In genomic region chr16:14050297-14051027, GRCh38 we compare ENCODE assay signal across 14 cellular contexts. TPM values are rescaled to one million over a fixed set of nuclear protein-coding genes. Genes with fewer than 3 reads are reported as not detected.
DNase-seq lines count a peak whose midpoint lies in the region; ATAC-seq and TF ChIP-seq lines count a peak whose summit lies in the region.
"Had no signal": no experiment of that assay in that cellular context is flagged by ENCODE, and none has a peak within 500 bp of the region (broad histone marks: within the 10 kb centered on the region; RNA-seq: fewer than 3 reads in every experiment).

No MANE protein-coding gene starts in this region.

- H4K5ac ChIP-seq in H9 (ENCODE audit: insufficient read length, low read depth, low read length) = no peak overlapping the region

- ATAC-seq in HG03108 (IDR thresholded peaks at IDR 0.05; ENCODE audit: unreplicated experiment) = no peak
- ATAC-seq in GM21825 (IDR thresholded peaks at IDR 0.05; ENCODE audit: unreplicated experiment) = no peak
- ATAC-seq: activated CD8-positive, alpha-beta T cell treated with anti-CD3 and anti-CD28 coated beads, Interleukin-2, amount 10 ng/mL, durations not matched to agents 7 days and 5 days; stimulated activated naive CD8-positive, alpha-beta T cell treated with anti-CD3 and anti-CD28 coated beads, Interleukin-15, Interleukin-2, amounts not matched to agents 100 U/mL and 50 U/mL, for 24 hours had no signal

- H2BK15ac ChIP-seq in H9 (ENCODE audit: low read depth, low read length) = no peak overlapping the region

- no peak overlapping the region for H3T11ph ChIP-seq in H9 (ENCODE audit: low read length)

- H4K8ac ChIP-seq in H9 (replicated peaks; ENCODE audit: insufficient read length, low read depth, low read length) = no peak overlapping the region

- H4K91ac ChIP-seq in H9 (ENCODE audit: insufficient read length, low read depth, low read length) = no peak overlapping the region

- H4K20me1 ChIP-seq in H9 (ENCODE audit: control insufficient read depth, insufficient read depth, insufficient read length) = no peaks in the 10 kb centered on the region

- no peak overlapping the region for H2BK5ac ChIP-seq in H9 (ENCODE audit: insufficient read length, low read length)

- H3K79me1 ChIP-seq in H9 (ENCODE audit: insufficient read depth, low read depth, low read length, poor library complexity, severe bottlenecking) = no peaks in the 10 kb centered on the region

- H3K4me1 Mint-ChIP-seq in H9 = peaks cover 0 to 5% of the 10 kb centered on the region in 2 experiments; a peak in 2 of 4 replicates
- H3K4me1 Mint-ChIP-seq in progenitor cell of endocrine pancreas (ENCODE audit: low read depth) = peaks cover 9% of the 10 kb centered on the region
- H3K4me1 Mint-ChIP-seq: activated naive CD4-positive, alpha-beta T cell treated with anti-CD3 and anti-CD28 coated beads, Interleukin-2, amount 10 ng/mL, durations not matched to agents 7 days and 5 days; central memory CD8-positive, alpha-beta T cell had no signal

- WGBS in H9 (ENCODE audit: extremely low coverage, insufficient read length, low lambda C conversion rate) = no CpG with 5 or more reads among the region's 10 CpGs

- TF ChIP-seq CTCF in H9 (conservative IDR thresholded peaks at IDR 0.05) (no peak), progenitor cell of endocrine pancreas (IDR thresholded peaks at IDR 0.05; ENCODE audit: unreplicated experiment) (no peak), GM13977 (IDR thresholded peaks at IDR 0.05; ENCODE audit: extremely low read depth, insufficient read depth, missing control alignments) (no peak)

- no peak overlapping the region for H2BK120ac ChIP-seq in H9 (ENCODE audit: low read depth, low read length, poor library complexity, severe bottlenecking)

- no peak overlapping the region for H3K4ac ChIP-seq in H9 (ENCODE audit: low read depth, low read length)

- in situ Hi-C loops in GM13977 (cut with MboI; ENCODE audit: low pct_unique_long_range_greater_than_20kb, low sequenced_read_pairs, unreplicated experiment) = no loop called here

- peak overlapping the region; percentile 17 for H3K4me2 ChIP-seq in H9 (ENCODE audit: insufficient read depth, insufficient read length, low read length)

- no peak overlapping the region for H3K23ac ChIP-seq in H9 (ENCODE audit: insufficient read length, low read depth, low read length)

- H3K27me3 Mint-ChIP-seq in H9 (ENCODE audit: low read depth) (peaks cover 1% of the 10 kb centered on the region), progenitor cell of endocrine pancreas (no peaks in the 10 kb centered on the region)
- H3K27me3 Mint-ChIP-seq: activated naive CD4-positive, alpha-beta T cell treated with anti-CD3 and anti-CD28 coated beads, Interleukin-2, amount 10 ng/mL, durations not matched to agents 7 days and 5 days had no signal

- no peaks in the 10 kb centered on the region for H3K9me3 ChIP-seq in H9 (ENCODE audit: control insufficient read depth, low read depth, low read length)
- H3K9me3 ChIP-seq in SJSA1 (replicated peaks) = no peaks in the 10 kb centered on the region
- H3K9me3 ChIP-seq in iPS-18a (ENCODE audit: control insufficient read depth, low read depth, low read length) = no peaks in the 10 kb centered on the region

- H2AK5ac ChIP-seq in H9 (ENCODE audit: insufficient read length, low read length) = no peak overlapping the region

- H3K23me2 ChIP-seq in H9 (ENCODE audit: insufficient read length, low read depth, low read length, poor library complexity, severe bottlenecking) = no peaks in the 10 kb centered on the region

- H3K36me3 ChIP-seq in SJSA1 = no peaks in the 10 kb centered on the region
- no peaks in the 10 kb centered on the region for H3K36me3 ChIP-seq in iPS-18a (ENCODE audit: control insufficient read depth, low read depth, low read length)

- H3K27ac Mint-ChIP-seq in H9 (peak overlapping the region in 1 of 3 experiments; percentile 17; a peak in 1 of 7 replicates), progenitor cell of endocrine pancreas (no peak overlapping the region)
- H3K27ac Mint-ChIP-seq: activated CD8-positive, alpha-beta T cell treated with anti-CD3 and anti-CD28 coated beads, Interleukin-2, amount 10 ng/mL, durations not matched to agents 7 days and 5 days; activated naive CD4-positive, alpha-beta T cell treated with anti-CD3 and anti-CD28 coated beads, Interleukin-2, amount 10 ng/mL, durations not matched to agents 7 days and 5 days had no signal

- H2BK20ac ChIP-seq in H9 (ENCODE audit: low read depth, low read length, poor library complexity, severe bottlenecking) = no peak overlapping the region

- H3K9me3 Mint-ChIP-seq in H9 = peaks cover 0 to 2% of the 10 kb centered on the region in 2 experiments; a peak in 1 of 5 replicates
- H3K9me3 Mint-ChIP-seq in progenitor cell of endocrine pancreas (ENCODE audit: low read depth) = peaks cover under 1% of the 10 kb centered on the region
- H3K9me3 Mint-ChIP-seq: activated naive CD4-positive, alpha-beta T cell treated with anti-CD3 and anti-CD28 coated beads, Interleukin-2, amount 10 ng/mL, durations not matched to agents 7 days and 5 days; central memory CD8-positive, alpha-beta T cell had no signal

- no peaks in the 10 kb centered on the region for H3K79me2 ChIP-seq in H9 (ENCODE audit: insufficient read depth, low read length)

- DNase-seq in H9 = peak; percentile 88
- peak; percentile 42 to 59 for DNase-seq in SJSA1 (ENCODE audit: low read depth in 1 of 2, low spot score in 2 of 2)
- peak; percentile 19 for DNase-seq in progenitor cell of endocrine pancreas (ENCODE audit: low spot score, unreplicated experiment)
- DNase-seq in GM13977 (ENCODE audit: low spot score) = no peak
- DNase-seq in epidermal melanocyte (ENCODE audit: insufficient read length, low spot score) = no peak
- DNase-seq: activated CD8-positive, alpha-beta T cell treated with anti-CD3 and anti-CD28 coated beads, Interleukin-2, amount 10 ng/mL, durations not matched to agents 7 days and 5 days; activated naive CD4-positive, alpha-beta T cell treated with anti-CD3 and anti-CD28 coated beads, Interleukin-2, amount 10 ng/mL, durations not matched to agents 7 days and 5 days; stimulated activated naive CD8-positive, alpha-beta T cell treated with anti-CD3 and anti-CD28 coated beads, Interleukin-15, Interleukin-2, amounts not matched to agents 100 U/mL and 50 U/mL, for 24 hours; T-helper 9 cell had no signal

- H3K4me1 ChIP-seq in H9 (ENCODE audit: insufficient read depth, low read length) = peaks cover 9% of the 10 kb centered on the region; the same call in 1 of the 2 replicates
- H3K4me1 ChIP-seq in SJSA1 (replicated peaks) = peaks cover 13% of the 10 kb centered on the region
- peaks cover 20% of the 10 kb centered on the region for H3K4me1 ChIP-seq in iPS-18a (ENCODE audit: control insufficient read depth, low read depth, low read length)

- H3K36me3 Mint-ChIP-seq in H9 (ENCODE audit: insufficient read depth in 1 of 3, low read depth in 3 of 3) (no peaks in the 10 kb centered on the region), progenitor cell of endocrine pancreas (ENCODE audit: insufficient read depth) (no peaks in the 10 kb centered on the region)
- H3K36me3 Mint-ChIP-seq: activated naive CD4-positive, alpha-beta T cell treated with anti-CD3 and anti-CD28 coated beads, Interleukin-2, amount 10 ng/mL, durations not matched to agents 7 days and 5 days had no signal

- no peaks in the 10 kb centered on the region for H3K27me3 ChIP-seq in H9 (ENCODE audit: insufficient read depth, low read length)
- no peaks in the 10 kb centered on the region for H3K27me3 ChIP-seq in SJSA1 (replicated peaks)
- H3K27me3 ChIP-seq in iPS-18a (ENCODE audit: control insufficient read depth, insufficient read depth, low read length) = no peaks in the 10 kb centered on the region

- H2AFZ ChIP-seq in H9 (ENCODE audit: low read length) = no peak overlapping the region

- H3K56ac ChIP-seq in H9 (ENCODE audit: insufficient read length, low read depth, low read length) = no peak overlapping the region

- H3K4me3 ChIP-seq in SJSA1 = no peak overlapping the region
- peak overlapping the region; percentile 44 for H3K4me3 ChIP-seq in iPS-18a (ENCODE audit: low read length)

- peak overlapping the region; percentile 43 for H2BK12ac ChIP-seq in H9 (ENCODE audit: insufficient read length, low read depth, low read length)

- no peak overlapping the region; the same call in none of the 2 replicates for H3K14ac ChIP-seq in H9 (ENCODE audit: insufficient read depth, low read length)

- H3K27ac ChIP-seq in H9 (ENCODE audit: insufficient read length, low read depth, low read length) (peak overlapping the region; percentile 66), SJSA1 (peak overlapping the region; percentile 13; the same call in 1 of the 2 replicates), iPS-18a (ENCODE audit: low read length) (no peak overlapping the region)
- H3K27ac ChIP-seq: C4-2B had no signal

- H3K9ac ChIP-seq in H9 (ENCODE audit: extremely low read depth, insufficient read length, low read length) = peak overlapping the region; percentile 30
- H3K9ac ChIP-seq in iPS-18a (ENCODE audit: low read length) = peak overlapping the region; percentile 50

- no peak overlapping the region for H3K18ac ChIP-seq in H9 (ENCODE audit: insufficient read length, low read depth, low read length)

- H3K4me3 Mint-ChIP-seq in H9 (no peak overlapping the region), progenitor cell of endocrine pancreas (ENCODE audit: low read depth) (no peak overlapping the region)
- H3K4me3 Mint-ChIP-seq: activated CD8-positive, alpha-beta T cell treated with anti-CD3 and anti-CD28 coated beads, Interleukin-2, amount 10 ng/mL, durations not matched to agents 7 days and 5 days; activated naive CD4-positive, alpha-beta T cell treated with anti-CD3 and anti-CD28 coated beads, Interleukin-2, amount 10 ng/mL, durations not matched to agents 7 days and 5 days; central memory CD8-positive, alpha-beta T cell had no signal

RNA-seq across cellular contexts. Expression of gene MRTFB, which starts 20.7 kb away (rescaled TPM):
- total RNA-seq in H9 (2021) (27.3 and 29.9 TPM in 2 replicates), progenitor cell of endocrine pancreas (83.1 and 88.1 TPM in 2 replicates)
- total RNA-seq in SJSA1 (2014; rRNA removed; shearing (Covaris generic)) = 7.0 and 12.1 TPM in 2 replicates

Comparison
In these comparisons a context has a peak if more than half of its experiments do, and no peak if none do; other contexts are left out.
1. DNase-seq: peak in H9 (single experiment), SJSA1 (2 of 2) and progenitor cell of endocrine pancreas (single experiment); none in GM13977 (single experiment) and epidermal melanocyte (single experiment).